8 cellular contexts compared by ENCODE assay signal in genomic region chr3:25664066-25664809, GRCh38. TPM values are rescaled to one million over a fixed set of nuclear protein-coding genes. Genes with fewer than 3 reads are reported as not detected.
DNase-seq lines count a peak whose midpoint lies in the region; ATAC-seq, FAIRE-seq and TF ChIP-seq lines count a peak whose summit lies in the region.

No MANE protein-coding gene starts in this region.

- H3K9me1 ChIP-seq in endothelial cell of umbilical vein (replicated peaks; ENCODE audit: control insufficient read depth, extremely low read depth, insufficient read depth, low read length), result no peaks in the 10 kb centered on the region

- H3K36me3 ChIP-seq in GM23338 (ENCODE audit: insufficient read depth) (no peaks in the 10 kb centered on the region), endothelial cell of umbilical vein (ENCODE audit: control insufficient read depth in 2 of 2, extremely low read depth in 1 of 2, insufficient read depth in 2 of 2, low read length in 2 of 2) (no peaks in the 10 kb centered on the region)

- H3K4me3 ChIP-seq in GM12864 (ENCODE audit: low read depth, low read length) (peak overlapping the region; percentile 78), GM23338 (peak overlapping the region; percentile 68), NB4 (ENCODE audit: low read depth, low read length) (peak overlapping the region; percentile 84), endothelial cell of umbilical vein (replicated peaks in 1 of 3; ENCODE audit: insufficient read depth in 1 of 3, low read depth in 1 of 3, low read length in 3 of 3) (peak overlapping the region; percentile 83 to 98 (median 92))

- peak; percentile 57 for ATAC-seq in GM23338

- DNase-seq in GM12864 (ENCODE audit: low read depth), result no peak
- peak; percentile 72 for DNase-seq in GM23338 (ENCODE audit: low spot score)
- peak; percentile 75 for DNase-seq in NB4 (ENCODE audit: low read depth)
- peak; percentile 51 for DNase-seq in activated T-cell treated with anti-CD3 and anti-CD28 coated beads for 1 hour (ENCODE audit: low read depth)
- peak; percentile 64 for DNase-seq in endothelial cell of umbilical vein (ENCODE audit: low read depth, low spot score)
- DNase-seq in mucosa of gallbladder (ENCODE audit: low spot score), result peak; percentile 58
- peak; percentile 33 to 51 for DNase-seq in stimulated activated CD8-positive, alpha-beta memory T cell treated with anti-CD3 and anti-CD28 coated beads, Interleukin-4, amount 100 ng/mL, for 4 hours (ENCODE audit: low read depth in 2 of 2, low spot score in 1 of 2)
- DNase-seq in SKM-1 (lab: John Stamatoyannopoulos, UW; ENCODE audit: unreplicated experiment), result no peak

- H3K27me3 Mint-ChIP-seq in GM23338 (ENCODE audit: insufficient read depth, low read depth, poor library complexity), result peaks cover 3% of the 10 kb centered on the region

- no peaks in the 10 kb centered on the region for H3F3A ChIP-seq in GM23338 (replicated peaks; ENCODE audit: low read depth)

- peak overlapping the region; percentile 87 for H3K9ac ChIP-seq in endothelial cell of umbilical vein (replicated peaks; ENCODE audit: extremely low read depth, insufficient read depth, low read length)

- peak overlapping the region; percentile 91 for H3K4me3 Mint-ChIP-seq in GM23338

- FAIRE-seq in endothelial cell of umbilical vein (lab: Jason Lieb, UNC), result no peak

- H3K79me2 ChIP-seq in GM23338 (replicated peaks; ENCODE audit: insufficient read depth), result peaks cover 48% of the 10 kb centered on the region
- H3K79me2 ChIP-seq in endothelial cell of umbilical vein (ENCODE audit: control insufficient read depth, insufficient read depth, low read length), result peaks cover 45% of the 10 kb centered on the region

- H3K27ac ChIP-seq in GM23338 (ENCODE audit: low read depth) (peak overlapping the region; percentile 76), endothelial cell of umbilical vein (ENCODE audit: insufficient read depth, low read depth, low read length) (peak overlapping the region; percentile 76)

- H3K9me3 Mint-ChIP-seq in GM23338, result no peaks in the 10 kb centered on the region

- TF ChIP-seq POLR2A in NB4 (IDR thresholded peaks at IDR 0.05; ENCODE audit: extremely low read depth, insufficient read length), result no peak
- no peak for TF ChIP-seq POLR2A in endothelial cell of umbilical vein (IDR thresholded peaks at IDR 0.05; ENCODE audit: low read depth, low read length)

- intact Hi-C loops in endothelial cell of umbilical vein (cut with micrococcal nuclease), result loop anchor here (1.0 to 5.0 kb wide), 4 partner anchors 25 to 235 kb away; partner anchors contain the start of gene RARB

- no peaks in the 10 kb centered on the region for H3K9me2 ChIP-seq in GM23338 (ENCODE audit: insufficient read depth)

- TF ChIP-seq CTCF in GM12864 (IDR thresholded peaks at IDR 0.05; ENCODE audit: low read depth, low read length, missing control alignments) (no peak), GM23338 (conservative IDR thresholded peaks at IDR 0.05; ENCODE audit: low read depth in 2 of 2) (no peak), NB4 (IDR thresholded peaks at IDR 0.05; ENCODE audit: low read depth, low read length) (no peak), endothelial cell of umbilical vein (IDR thresholded peaks at IDR 0.05; ENCODE audit: extremely low read depth in 1 of 2, insufficient read depth in 1 of 2, low read depth in 1 of 2, low read length in 2 of 2) (no peak)

- H3K27ac Mint-ChIP-seq in GM23338, result peak overlapping the region; percentile 97

- BruUV-seq in endothelial cell of umbilical vein (replicated peaks; lab: Mats Ljungman, UMichigan), result TSS peak; percentile 57

- H3K36me3 Mint-ChIP-seq in GM23338 (ENCODE audit: low read depth), result no peaks in the 10 kb centered on the region; the same call in 2 of the 3 replicates

- H4K20me1 ChIP-seq in GM23338 (replicated peaks; ENCODE audit: insufficient read depth) (peaks cover 26% of the 10 kb centered on the region), endothelial cell of umbilical vein (replicated peaks; ENCODE audit: control insufficient read depth, extremely low read depth, insufficient read depth, low read length) (peaks cover 11% of the 10 kb centered on the region)

- no peaks in the 10 kb centered on the region for H3K27me3 ChIP-seq in GM23338 (ENCODE audit: insufficient read depth)
- H3K27me3 ChIP-seq in endothelial cell of umbilical vein (ENCODE audit: control insufficient read depth in 2 of 2, insufficient read depth in 2 of 2, low read length in 2 of 2), result no peaks in the 10 kb centered on the region

- H3K9me3 ChIP-seq in endothelial cell of umbilical vein (replicated peaks; ENCODE audit: control insufficient read depth, insufficient read depth, low read length), result no peaks in the 10 kb centered on the region

- H2AFZ ChIP-seq in GM23338 (no peak overlapping the region), endothelial cell of umbilical vein (ENCODE audit: low read depth, low read length) (peak overlapping the region; percentile 79)

- peaks cover 31% of the 10 kb centered on the region for H3K4me1 Mint-ChIP-seq in GM23338

- H3K4me2 ChIP-seq in GM23338 (peak overlapping the region; percentile 85), endothelial cell of umbilical vein (ENCODE audit: insufficient read depth, low read length) (peak overlapping the region; percentile 99)

- dilution Hi-C loops in endothelial cell of umbilical vein (cut with MboI; ENCODE audit: extremely low pct_ligation_motif_present, low sequenced_read_pairs), result no loop called here

- peaks cover 30% of the 10 kb centered on the region for H3K4me1 ChIP-seq in GM23338 (ENCODE audit: insufficient read depth)
- H3K4me1 ChIP-seq in endothelial cell of umbilical vein (ENCODE audit: control insufficient read depth, extremely low read depth, insufficient read depth, low read length), result peaks cover 19% of the 10 kb centered on the region

- CTCF ChIA-PET in endothelial cell of umbilical vein (lab: Charles Lee), result interaction anchor here (0.7 to 1.5 kb wide), 3 partner anchors 119 to 193 kb away, joined by 3 to 5 read pairs (median 3); partner anchors contain the start of genes NGLY1 and OXSM

- POLR2A ChIA-PET in endothelial cell of umbilical vein (lab: Charles Lee), result no interaction called here

TF ChIP-seq in endothelial cell of umbilical vein, 7 proteins besides CTCF, POLR2A, EP300 and RAD21:
- TF ChIP-seq JUN (IDR thresholded peaks at IDR 0.05; ENCODE audit: borderline replicate concordance, insufficient read depth, insufficient read length, low read depth) (no peak), MYC (IDR thresholded peaks at IDR 0.05; ENCODE audit: low read depth, low read length) (no peak), EZH2 (IDR thresholded peaks at IDR 0.05; ENCODE audit: borderline replicate concordance, low read depth, low read length, severe bottlenecking) (no peak), FOS (IDR thresholded peaks at IDR 0.05; ENCODE audit: borderline replicate concordance, insufficient read depth, low read length) (no peak), POLR2AphosphoS5 (IDR thresholded peaks at IDR 0.05; ENCODE audit: insufficient read depth, low read depth, low read length) (peak; percentile 11), GATA2 (IDR thresholded peaks at IDR 0.05; ENCODE audit: insufficient read depth, insufficient read length, low read depth, low read length) (no peak)
- TF ChIP-seq, protein P1, sequence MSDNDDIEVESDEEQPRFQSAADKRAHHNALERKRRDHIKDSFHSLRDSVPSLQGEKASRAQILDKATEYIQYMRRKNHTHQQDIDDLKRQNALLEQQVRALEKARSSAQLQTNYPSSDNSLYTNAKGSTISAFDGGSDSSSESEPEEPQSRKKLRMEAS (IDR thresholded peaks at IDR 0.05; ENCODE audit: insufficient read depth, insufficient read length), result no peak

RNA-seq across cellular contexts. Expression of gene TOP2B, which starts 0.5 kb away (rescaled TPM):
- total RNA-seq in GM23338 (2014; rRNA removed; shearing (Covaris generic)), result 167 and 179 TPM in 2 replicates
- 91.1 and 92.0 TPM in 2 replicates for polyA plus RNA-seq in GM23338 (2016; fragmentation: Nextera tagmentation; extraction: Ambion mirVana)
- total RNA-seq in endothelial cell of umbilical vein, result 98.9 and 102 TPM in 2 replicates
- polyA plus RNA-seq in endothelial cell of umbilical vein, result 12.9 and 20.4 TPM in 2 replicates
- 30.1 and 32.0 TPM in 2 replicates for polyA plus RNA-seq in endothelial cell of umbilical vein (2011; cell fraction: cytosol; rRNA removed)
- 74.4 and 86.9 TPM in 2 replicates for polyA plus RNA-seq in endothelial cell of umbilical vein (2011; cell fraction: nucleus; rRNA removed)
- polyA plus RNA-seq in endothelial cell of umbilical vein (2012), result 66.6 and 101 TPM in 2 replicates
- polyA minus RNA-seq in endothelial cell of umbilical vein, result 31.1 and 44.4 TPM in 2 replicates
- 22.4 TPM for polyA minus RNA-seq in endothelial cell of umbilical vein (2011; cell fraction: cytosol; rRNA and poly(A)+ RNA removed)
- 53.2 and 85.2 TPM in 2 replicates for polyA minus RNA-seq in endothelial cell of umbilical vein (2011; cell fraction: nucleus; rRNA and poly(A)+ RNA removed)
- 91.7 TPM for total RNA-seq in mucosa of gallbladder

Comparison
In these comparisons a context has a peak if more than half of its experiments do, and no peak if none do; other contexts are left out.
1. DNase-seq: peak in GM23338 (single experiment), NB4 (single experiment), activated T-cell treated with anti-CD3 and anti-CD28 coated beads for 1 hour (single experiment), endothelial cell of umbilical vein (single experiment), mucosa of gallbladder (single experiment) and stimulated activated CD8-positive, alpha-beta memory T cell treated with anti-CD3 and anti-CD28 coated beads, Interleukin-4, amount 100 ng/mL, for 4 hours (2 of 2); none in GM12864 (single experiment) and SKM-1 (single experiment).
2. Peak in every context shown above with its lines, with median percentiles within 50 percentile points of each other: H3K4me3 ChIP-seq.